Comparison of ENCODE assay signal across 27 cellular contexts in genomic region chr14:100807979-100808734, GRCh38. TPM values are rescaled to one million over a fixed set of nuclear protein-coding genes. Genes with fewer than 3 reads are reported as not detected.
"Had no signal": no experiment of that assay in that cellular context is flagged by ENCODE, and none has a peak within 500 bp of the region (broad histone marks: within the 10 kb centered on the region; RNA-seq: fewer than 3 reads in every experiment).

No MANE protein-coding gene starts in this region.

- H2AFZ ChIP-seq: parathyroid adenoma had no signal

- ATAC-seq: foreskin keratinocyte, left ventricle myocardium superior, mucosa of descending colon, right cardiac atrium, upper lobe of right lung had no signal

- H3K27ac ChIP-seq: breast epithelium, esophagus muscularis mucosa, foreskin keratinocyte, parathyroid adenoma, spleen, suprapubic skin, tibial artery, upper lobe of right lung, WERI-Rb-1 had no signal

- H3K4me1 ChIP-seq: breast epithelium, esophagus muscularis mucosa, foreskin keratinocyte, parathyroid adenoma, spleen, suprapubic skin, tibial artery, upper lobe of right lung had no signal

- DNase-seq: activated CD4-positive, alpha-beta memory T cell treated with anti-CD3 and anti-CD28 coated beads for 36 hours; activated CD4-positive, alpha-beta T cell treated with anti-CD3 and anti-CD28 coated beads, Interleukin-2, amount 10 ng/mL, durations not matched to agents 24 days and 14 days; activated CD4-positive, CD25-positive, alpha-beta regulatory T cell treated with anti-CD3 and anti-CD28 coated beads, Interleukin-2, amount 50 U/mL, for 72 hours; activated CD8-positive, alpha-beta memory T cell treated with anti-CD3 and anti-CD28 coated beads, Interleukin-2, amount 50 U/mL, for 4 hours; activated effector memory CD4-positive, alpha-beta T cell treated with anti-CD3 and anti-CD28 coated beads, Interleukin-2, amount 50 U/mL, for 16 hours; activated naive CD4-positive, alpha-beta T cell treated with anti-CD3 and anti-CD28 coated beads, Interleukin-2, amount 10 ng/mL, durations not matched to agents 7 days and 5 days; activated naive CD8-positive, alpha-beta T cell treated with anti-CD3 and anti-CD28 coated beads, Interleukin-2, amount 10 ng/mL, durations not matched to agents 7 days and 5 days; activated T-cell treated with anti-CD3 and anti-CD28 coated beads, Interleukin-2, amount 50 U/mL, for 1 hour; central memory CD4-positive, alpha-beta T cell; foreskin keratinocyte; left ventricle myocardium superior; mucosa of descending colon; nephron progenitor cell; nucleus accumbens; spleen; stimulated activated naive CD4-positive, alpha-beta T cell; tibial artery; upper lobe of right lung; WERI-Rb-1 had no signal

- H3K79me2 ChIP-seq: parathyroid adenoma had no signal

- H3K9ac ChIP-seq: parathyroid adenoma had no signal

- H3K9me3 ChIP-seq: suprapubic skin, upper lobe of right lung had no signal

- H3K4me3 ChIP-seq: breast epithelium, esophagus muscularis mucosa, mucosa of descending colon, spleen, suprapubic skin, tibial artery, upper lobe of right lung had no signal

- H3K36me3 ChIP-seq: breast epithelium, esophagus muscularis mucosa, spleen, suprapubic skin, tibial artery, upper lobe of right lung, WERI-Rb-1 had no signal

RNA-seq across cellular contexts. Expression of gene MEG3, which starts 17.8 kb away (rescaled TPM):
- total RNA-seq: activated CD4-positive, alpha-beta memory T cell treated with anti-CD3 and anti-CD28 coated beads for 36 hours; activated CD4-positive, alpha-beta T cell treated with anti-CD3 and anti-CD28 coated beads, Interleukin-2, amount 10 ng/mL, durations not matched to agents 24 days and 14 days; activated CD8-positive, alpha-beta memory T cell treated with anti-CD3 and anti-CD28 coated beads for 36 hours; activated naive CD8-positive, alpha-beta T cell treated with anti-CD3 and anti-CD28 coated beads, Interleukin-2, amount 10 ng/mL, durations not matched to agents 7 days and 5 days; activated T-helper 1 cell treated with anti-CD3 and anti-CD28 coated beads, Interleukin-12 subunit alpha, Interleukin-12 subunit beta, Interleukin-2, Interleukin-4 antibody, amounts not matched to agents 30 ng/mL and 10 ng/mL and 1 ng/mL, durations not matched to agents 14 hours and 24 hours and 36 hours; T-helper 1 cell treated with Interleukin-12 subunit alpha and Interleukin-12 subunit beta and Interleukin-4 antibody, amounts not matched to agents 30 ng/mL and 1 ng/mL, for 36 hours had no signal
